26 cellular contexts compared by ENCODE assay signal in the genomic region with DNA sequence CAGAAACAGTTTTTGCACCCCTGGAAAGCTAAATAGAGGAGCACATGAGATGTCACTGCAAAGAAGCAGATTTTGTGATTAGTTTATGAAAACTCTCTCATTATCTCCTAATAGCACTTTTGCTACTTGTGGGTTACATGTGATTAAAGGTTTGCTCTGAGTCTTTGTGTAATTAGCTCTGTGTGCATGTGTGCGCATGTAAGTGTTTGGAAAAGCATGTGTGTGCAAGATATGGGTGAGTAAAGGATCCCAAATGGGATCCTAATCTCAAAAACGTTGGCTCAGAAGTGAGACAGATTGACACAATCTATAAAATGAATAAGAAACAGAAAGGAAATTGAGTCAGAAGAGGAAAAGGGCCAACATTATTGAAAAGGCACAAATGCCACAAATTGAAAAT.
"Had no signal": no experiment of that assay in that cellular context is flagged by ENCODE, and none has a peak within 500 bp of the region (broad histone marks: within the 10 kb centered on the region; RNA-seq: fewer than 3 reads in every experiment).

No MANE protein-coding gene starts in this region.

- H3K4me3 ChIP-seq: ascending aorta, breast epithelium, coronary artery, dorsolateral prefrontal cortex, esophagus muscularis mucosa, gastroesophageal sphincter, heart right ventricle had no signal

- H3K9me3 ChIP-seq: ascending aorta, breast epithelium, esophagus muscularis mucosa, gastroesophageal sphincter, heart right ventricle had no signal

- H3K36me3 ChIP-seq: ascending aorta, breast epithelium, esophagus muscularis mucosa, gastroesophageal sphincter, heart right ventricle had no signal

- H3K4me1 ChIP-seq: ascending aorta, breast epithelium, esophagus muscularis mucosa, gastroesophageal sphincter, heart right ventricle had no signal

- H3K27ac ChIP-seq: ascending aorta, breast epithelium, coronary artery, dorsolateral prefrontal cortex, esophagus muscularis mucosa, gastroesophageal sphincter, heart right ventricle had no signal

- H3K27me3 ChIP-seq: ascending aorta, breast epithelium, dorsolateral prefrontal cortex, esophagus muscularis mucosa, gastroesophageal sphincter, heart right ventricle had no signal

- DNase-seq: activated CD4-positive, alpha-beta memory T cell treated with anti-CD3 and anti-CD28 coated beads, Interleukin-2, amount 10 ng/mL, durations not matched to agents 7 days and 5 days; activated CD4-positive, alpha-beta T cell treated with anti-CD3 and anti-CD28 coated beads for 1 hour; activated CD4-positive, alpha-beta T cell treated with anti-CD3 and anti-CD28 coated beads for 4 hours; activated CD4-positive, alpha-beta T cell treated with anti-CD3 and anti-CD28 coated beads, Interleukin-2, amount 10 ng/mL, durations not matched to agents 7 days and 5 days; activated CD4-positive, alpha-beta T cell treated with anti-CD3 and anti-CD28 coated beads, Interleukin-2, amount 50 U/mL, for 4 hours; activated CD8-positive, alpha-beta memory T cell treated with anti-CD3 and anti-CD28 coated beads, Interleukin-2, amount 50 U/mL, for 48 hours; activated gamma-delta T cell; activated naive CD4-positive, alpha-beta T cell; activated naive CD4-positive, alpha-beta T cell treated with anti-CD3 and anti-CD28 coated beads, Interleukin-2, amount 10 ng/mL, durations not matched to agents 7 days and 5 days; activated naive CD8-positive, alpha-beta T cell treated with anti-CD3 and anti-CD28 coated beads, Interleukin-2, amount 10 ng/mL, durations not matched to agents 7 days and 5 days; activated T-cell treated with anti-CD3 and anti-CD28 coated beads for 4 hours; activated T-cell treated with anti-CD3 and anti-CD28 coated beads, Interleukin-2, amount 50 U/mL, for 24 hours; activated T-cell treated with anti-CD3 and anti-CD28 coated beads, Interleukin-2, amount 50 U/mL, for 72 hours; dorsolateral prefrontal cortex; effector memory CD4-positive, alpha-beta T cell; endodermal cell; erythroblast; foreskin melanocyte; heart right ventricle; T-helper 2 cell had no signal

- ATAC-seq: activated naive CD4-positive, alpha-beta T cell treated with anti-CD3 and anti-CD28 coated beads, Interleukin-2, amount 50 U/mL, for 72 hours; activated T-cell treated with anti-CD3 and anti-CD28 coated beads, Interleukin-2, amount 50 U/mL, for 72 hours; gastroesophageal sphincter; heart right ventricle had no signal
